ENCODE assay signal across 11 cellular contexts in the genomic region with DNA sequence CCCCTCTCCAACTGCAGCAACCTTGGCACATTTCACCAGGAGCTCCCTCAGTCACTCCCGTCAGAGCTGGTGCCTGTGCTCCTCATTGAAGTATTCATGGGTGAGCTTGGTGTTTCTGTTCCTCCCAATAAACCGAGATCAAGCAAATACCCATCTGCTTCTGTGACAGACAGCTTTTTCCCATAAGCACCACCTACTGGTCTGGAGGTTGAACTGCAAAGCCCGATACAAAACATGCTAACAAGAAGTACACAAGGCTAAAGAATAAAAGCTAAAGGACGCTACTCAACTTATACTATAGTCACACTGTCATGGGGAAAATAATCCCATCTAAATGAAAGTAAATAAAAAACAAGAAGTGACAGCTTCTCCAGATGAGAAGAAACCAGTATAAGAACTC.
DNase-seq lines count a peak whose midpoint lies in the region; ATAC-seq and TF ChIP-seq lines count a peak whose summit lies in the region.
"Had no signal": no experiment of that assay in that cellular context is flagged by ENCODE, and none has a peak within 500 bp of the region (broad histone marks: within the 10 kb centered on the region; RNA-seq: fewer than 3 reads in every experiment).

No MANE protein-coding gene starts in this region.

- H3K27ac ChIP-seq in uterus (no peak overlapping the region), substantia nigra (ENCODE audit: low read depth, low read length, poor library complexity, severe bottlenecking) (no peak overlapping the region)

- no peak for ATAC-seq in left cardiac atrium

- TF ChIP-seq CTCF in GM06990 (IDR thresholded peaks at IDR 0.05; ENCODE audit: insufficient read depth, low read length, poor library complexity, severe bottlenecking), result peak; percentile 53
- TF ChIP-seq CTCF in GM20000 (IDR thresholded peaks at IDR 0.05; ENCODE audit: extremely low read depth, missing control alignments), result peak; percentile 19
- no peak for TF ChIP-seq CTCF in uterus (IDR thresholded peaks at IDR 0.05)

- H3K27me3 ChIP-seq in GM06990 (replicated peaks; ENCODE audit: control insufficient read depth, insufficient read depth, low read length) (no peaks in the 10 kb centered on the region), uterus (no peaks in the 10 kb centered on the region)

- no peak overlapping the region for H3K4me3 ChIP-seq in GM06990 (replicated peaks; ENCODE audit: low read depth, low read length)
- H3K4me3 ChIP-seq in uterus, result no peak overlapping the region

- no peak for DNase-seq in GM06990 (ENCODE audit: extremely low read depth, insufficient read length)
- DNase-seq in GM20000 (ENCODE audit: low spot score), result no peak
- DNase-seq in NCI-H2171 (lab: John Stamatoyannopoulos, UW), result peak; percentile 2
- DNase-seq in germinal center (ENCODE audit: low spot score), result peak; percentile 6
- no peak for DNase-seq in uterus
- DNase-seq in substantia nigra (lab: John Stamatoyannopoulos, UW), result no peak
- no peak for DNase-seq in G401 (ENCODE audit: low spot score)
- DNase-seq in left cardiac atrium, result no peak
- DNase-seq: activated CD4-positive, alpha-beta T cell treated with anti-CD3 and anti-CD28 coated beads for 4 hours; effector CD4-positive, alpha-beta T cell; midbrain had no signal

- H3K36me3 ChIP-seq in GM06990 (ENCODE audit: control insufficient read depth, insufficient read depth, low read length) (no peaks in the 10 kb centered on the region), uterus (no peaks in the 10 kb centered on the region)

- H3K9me3 ChIP-seq in uterus, result no peaks in the 10 kb centered on the region

- no peak for TF ChIP-seq POLR2A in uterus (IDR thresholded peaks at IDR 0.05)

- in situ Hi-C loops in G401 (cut with HindIII; ENCODE audit: low sequenced_read_pairs), result no loop called here

- no peaks in the 10 kb centered on the region for H3K4me1 ChIP-seq in uterus

- intact Hi-C loops in uterus (cut with DNase I; ENCODE audit: low total_unique reads) (no loop called here), left cardiac atrium (cut with DNase I) (no loop called here)

Comparison
In these comparisons a context has a peak if more than half of its experiments do, and no peak if none do; other contexts are left out.
1. DNase-seq: peak in NCI-H2171 (single experiment) and germinal center (single experiment); none in GM06990 (single experiment), GM20000 (single experiment), uterus (0 of 2), substantia nigra (0 of 49), G401 (single experiment) and left cardiac atrium (single experiment).
2. CTCF ChIP-seq: peak in GM06990 (single experiment) and GM20000 (single experiment); none in uterus (0 of 4).